Comparison of ENCODE assay signal across 8 cellular contexts in the genomic region with DNA sequence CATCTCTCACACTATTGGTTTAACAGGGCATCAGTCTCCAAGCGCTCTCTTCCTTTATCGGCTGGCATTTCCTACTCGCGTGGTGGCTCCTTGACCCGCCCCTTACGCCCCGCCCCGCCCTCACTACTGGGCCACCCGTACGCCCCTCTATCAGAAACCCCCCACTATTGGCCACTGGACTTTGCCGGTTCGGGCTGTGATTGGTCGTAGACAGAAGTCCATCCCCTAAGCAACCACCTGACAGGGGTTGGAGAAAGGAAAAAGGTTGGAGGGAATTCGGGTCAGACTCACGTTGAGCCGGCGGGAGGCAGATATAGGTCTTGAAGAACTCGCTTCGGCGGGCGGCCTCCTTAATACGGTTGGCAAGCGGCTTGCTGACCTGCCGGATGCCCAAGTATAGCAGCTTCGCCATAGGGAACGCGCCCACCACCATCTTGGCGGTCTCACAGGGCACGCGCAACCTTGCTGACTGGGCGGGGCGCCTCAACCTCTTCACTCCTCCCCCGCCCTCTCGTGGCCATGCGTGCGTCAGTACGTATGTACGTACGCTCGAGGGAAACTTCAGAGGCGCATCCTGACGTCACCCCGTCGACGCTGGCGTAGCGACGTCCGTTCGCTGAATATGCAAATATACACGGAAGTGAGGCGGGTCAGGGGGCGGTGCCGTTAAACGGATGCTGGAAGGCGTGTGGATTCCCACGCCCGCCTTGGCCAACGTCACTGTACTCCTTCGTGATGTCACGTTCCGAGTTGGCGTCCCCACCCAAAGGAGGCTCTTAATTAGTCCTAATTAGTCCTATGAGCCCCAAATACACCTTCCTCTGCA. TPM values are rescaled to one million over a fixed set of nuclear protein-coding genes. Genes with fewer than 3 reads are reported as not detected.
A peak's percentile ranks its signal among the peaks of the same experiment; 100 is the strongest.
DNase-seq lines count a peak whose midpoint lies in the region; ATAC-seq and TF ChIP-seq lines count a peak whose summit lies in the region.

A gene (minus strand): TSS at position 471 of the 826 bp plus-strand sequence. CDS start 38 bp downstream, at position 433.

- peak in 7 of 11 experiments; percentile 25 to 49 (median 38) for TF ChIP-seq CTCF in spleen (IDR thresholded peaks at IDR 0.05 in 8 of 11, conservative IDR thresholded peaks at IDR 0.05 in 3 of 11)

- intact Hi-C loops in spleen (cut with DNase I; ENCODE audit: low total_unique reads): loop anchor here (5.0 kb wide), 1 partner anchor 62 kb away; no protein-coding TSS in a partner anchor

- TF ChIP-seq POLR2A in spleen (IDR thresholded peaks at IDR 0.05): peak; percentile 42 to 45 (median 45)

- peaks cover 0 to 17% (median 0%) of the 10 kb centered on the region in 6 donors for H3K36me3 ChIP-seq in spleen

- H3K27me3 ChIP-seq in spleen (replicated peaks in 1 of 7): no peaks in the 10 kb centered on the region

- 0 to 1% (median 0%) methylated on average over 60 to 63 of the region's 63 CpGs for WGBS in spleen, 5 donors

- H3K9me3 ChIP-seq in spleen: no peaks in the 10 kb centered on the region

- peaks cover 4 to 36% (median 17%) of the 10 kb centered on the region in 6 donors for H3K4me1 ChIP-seq in spleen

- DNase-seq in AG08396 (ENCODE audit: low spot score): peak; percentile 97
- DNase-seq in NCI-H345 treated with DMSO at 0.1 percent for 48 hours (lab: John Stamatoyannopoulos, UW; ENCODE audit: unreplicated experiment): peak; percentile 90
- peak; percentile 93 to 98 (median 98) for DNase-seq in activated CD4-positive, CD25-positive, alpha-beta regulatory T cell (lab: John Stamatoyannopoulos, UW)
- peak; percentile 99 for DNase-seq in central memory CD4-positive, alpha-beta T cell
- peak; percentile 99 for DNase-seq in inferior parietal cortex (ENCODE audit: extremely low spot score)
- peak; percentile 100 for DNase-seq in spleen

- peak within 1 kb of the TSS; percentile 42 to 74 (median 64) for H3K4me3 ChIP-seq in spleen

- ATAC-seq in GM19023 (IDR thresholded peaks at IDR 0.05; ENCODE audit: unreplicated experiment) (peak; percentile 88), HG03280 (IDR thresholded peaks at IDR 0.05; ENCODE audit: unreplicated experiment) (peak; percentile 91)

- peak within 1 kb of the TSS; percentile 88 to 99 (median 98) for H3K27ac ChIP-seq in spleen

RNA-seq across cellular contexts. Expression of the gene that starts here (rescaled TPM):
- total RNA-seq in spleen: 10 to 100 TPM; 13.6 to 18.4 (median 16.7) TPM
- polyA plus RNA-seq in spleen: 1 to 10 TPM; 2.8 to 7.7 (median 3.0) TPM

Comparison
In these comparisons a context has a peak if more than half of its experiments do, and no peak if none do; other contexts are left out.
1. Peak in every context shown above with its lines: DNase-seq, ATAC-seq, H3K4me3 ChIP-seq and H3K27ac ChIP-seq.